Comparison of ENCODE assay signal across 1 cellular context in genomic region chr22:29820941-29821789, GRCh38.
TF ChIP-seq lines count a peak whose summit lies in the region.

No MANE protein-coding gene starts in this region.

TF ChIP-seq in HEK293, 187 proteins besides CTCF, POLR2A, EP300 and RAD21 (continued from another document and continues in another):
- TF ChIP-seq ZNF302 (tag by site-specific recombination; IDR thresholded peaks at IDR 0.05; ENCODE audit: low read depth): no peak
- peak; percentile 83 for TF ChIP-seq ZSCAN30 (tag by site-specific recombination; IDR thresholded peaks at IDR 0.05)
- peak; percentile 68 for TF ChIP-seq ZNF394 (tag by site-specific recombination; IDR thresholded peaks at IDR 0.05; ENCODE audit: borderline replicate concordance)
- peak; percentile 62; the same call in 1 of the 2 replicates for TF ChIP-seq KLF16 (tag by site-specific recombination; IDR thresholded peaks at IDR 0.05)
- TF ChIP-seq REPIN1 (tag by site-specific recombination; IDR thresholded peaks at IDR 0.05; ENCODE audit: low read depth): no peak
- TF ChIP-seq ZFP41 (tag by site-specific recombination; IDR thresholded peaks at IDR 0.05; ENCODE audit: borderline replicate concordance): no peak
- peak; percentile 97 for TF ChIP-seq ZNF629 (tag by site-specific recombination; IDR thresholded peaks at IDR 0.05)
- no peak for TF ChIP-seq ZNF654 (tag by site-specific recombination; IDR thresholded peaks at IDR 0.05; ENCODE audit: low read depth)
- TF ChIP-seq ZNF350 (tag by site-specific recombination; IDR thresholded peaks at IDR 0.05): no peak
- no peak; the same call in 1 of the 2 replicates for TF ChIP-seq ZNF146 (tag by site-specific recombination; IDR thresholded peaks at IDR 0.05)
- TF ChIP-seq ZNF391 (tag by site-specific recombination; IDR thresholded peaks at IDR 0.05; ENCODE audit: borderline replicate concordance, low read depth): no peak
- TF ChIP-seq ZNF692 (tag by site-specific recombination; IDR thresholded peaks at IDR 0.05): peak; percentile 78
- TF ChIP-seq ZNF157 (tag by site-specific recombination; IDR thresholded peaks at IDR 0.05): no peak
- TF ChIP-seq ZNF621 (tag by site-specific recombination; IDR thresholded peaks at IDR 0.05): no peak
- TF ChIP-seq ELK4 (IDR thresholded peaks at IDR 0.05; ENCODE audit: borderline replicate concordance, low read depth, low read length): no peak
- TF ChIP-seq GLI4 (tag by site-specific recombination; IDR thresholded peaks at IDR 0.05): no peak
- peak; percentile 73 for TF ChIP-seq ZIC2 (tag by site-specific recombination; IDR thresholded peaks at IDR 0.05)
- TF ChIP-seq ZNF184 (tag by site-specific recombination; IDR thresholded peaks at IDR 0.05): peak; percentile 96
- no peak for TF ChIP-seq ZNF23 (tag by site-specific recombination; IDR thresholded peaks at IDR 0.05; ENCODE audit: borderline replicate concordance)
- TF ChIP-seq ZNF555 (tag by site-specific recombination; conservative IDR thresholded peaks at IDR 0.05): no peak
- no peak for TF ChIP-seq ZNF248 (tag by site-specific recombination; IDR thresholded peaks at IDR 0.05)
- TF ChIP-seq ZNF513 (tag by site-specific recombination; IDR thresholded peaks at IDR 0.05): no peak
- no peak for TF ChIP-seq ZNF830 (tag by site-specific recombination; IDR thresholded peaks at IDR 0.05; ENCODE audit: low read depth)
- no peak for TF ChIP-seq GLIS2 (tag by site-specific recombination; IDR thresholded peaks at IDR 0.05)
- TF ChIP-seq OSR2 (tag by site-specific recombination; IDR thresholded peaks at IDR 0.05): peak; percentile 83
- TF ChIP-seq BCL11B (tag by site-specific recombination; IDR thresholded peaks at IDR 0.05; ENCODE audit: low read depth): no peak; the same call in 1 of the 2 replicates
- TF ChIP-seq RBAK (tag by site-specific recombination; IDR thresholded peaks at IDR 0.05): no peak
- peak; percentile 65; the same call in 1 of the 2 replicates for TF ChIP-seq ZBTB48 (tag by site-specific recombination; IDR thresholded peaks at IDR 0.05)
- TF ChIP-seq ZNF626 (tag by site-specific recombination; IDR thresholded peaks at IDR 0.05): peak; percentile 88; the same call in 1 of the 2 replicates
- TF ChIP-seq FEZF1 (tag by site-specific recombination; IDR thresholded peaks at IDR 0.05): peak; percentile 51
- peak; percentile 86 for TF ChIP-seq ZNF600 (tag by site-specific recombination; IDR thresholded peaks at IDR 0.05)
- TF ChIP-seq ZBTB8A (tag by site-specific recombination; IDR thresholded peaks at IDR 0.05): 0 out of 2 replicates have a peak, but pooled peaks have one; percentile 11
- TF ChIP-seq ZNF362 (tag by site-specific recombination; IDR thresholded peaks at IDR 0.05): no peak
- TF ChIP-seq ZNF10 (tag by site-specific recombination; IDR thresholded peaks at IDR 0.05): no peak
- no peak for TF ChIP-seq ZNF274 (IDR thresholded peaks at IDR 0.05; ENCODE audit: low read length)
- no peak for TF ChIP-seq ZNF274 (tag by site-specific recombination; IDR thresholded peaks at IDR 0.05; ENCODE audit: borderline replicate concordance)
- TF ChIP-seq YY1 (tag by site-specific recombination; IDR thresholded peaks at IDR 0.05): no peak
- TF ChIP-seq ZNF704 (tag by site-specific recombination; IDR thresholded peaks at IDR 0.05): no peak
- peak; percentile 25 for TF ChIP-seq ZNF510 (tag by site-specific recombination; IDR thresholded peaks at IDR 0.05; ENCODE audit: insufficient replicate concordance)
- no peak for TF ChIP-seq MEIS1 (CRISPR knock-in tag; IDR thresholded peaks at IDR 0.05; ENCODE audit: borderline replicate concordance)
- TF ChIP-seq ZNF148 (tag by site-specific recombination; IDR thresholded peaks at IDR 0.05; ENCODE audit: borderline replicate concordance): no peak
- no peak for TF ChIP-seq ZBTB7A (tag by site-specific recombination; IDR thresholded peaks at IDR 0.05; ENCODE audit: low read depth)
- no peak for TF ChIP-seq HOXD13 (CRISPR knock-in tag; IDR thresholded peaks at IDR 0.05; ENCODE audit: borderline replicate concordance)
- 0 out of 2 replicates have a peak, but pooled peaks have one; percentile 62 for TF ChIP-seq ZNF221 (tag by site-specific recombination; IDR thresholded peaks at IDR 0.05; ENCODE audit: borderline replicate concordance)
- no peak for TF ChIP-seq HOXC10 (CRISPR knock-in tag; IDR thresholded peaks at IDR 0.05)
- TF ChIP-seq ZNF19 (tag by site-specific recombination; IDR thresholded peaks at IDR 0.05; ENCODE audit: low read depth): no peak
- TF ChIP-seq KLF10 (tag by site-specific recombination; IDR thresholded peaks at IDR 0.05): peak; percentile 85
- TF ChIP-seq ZNF266 (tag by site-specific recombination; IDR thresholded peaks at IDR 0.05; ENCODE audit: low read depth): no peak
- peak; percentile 76; the same call in 1 of the 2 replicates for TF ChIP-seq TRIM28 (IDR thresholded peaks at IDR 0.05; ENCODE audit: borderline replicate concordance, low read length)
- TF ChIP-seq ZBTB17 (tag by site-specific recombination; IDR thresholded peaks at IDR 0.05): peak; percentile 49; the same call in 1 of the 2 replicates
- peak; percentile 88 for TF ChIP-seq ZEB2 (tag by site-specific recombination; IDR thresholded peaks at IDR 0.05)
- TF ChIP-seq REST (tag by site-specific recombination; IDR thresholded peaks at IDR 0.05): no peak
- TF ChIP-seq TSHZ1 (tag by site-specific recombination; IDR thresholded peaks at IDR 0.05; ENCODE audit: borderline replicate concordance): peak; percentile 70
